Comparison of ENCODE assay signal across 2 cellular contexts in the genomic region with DNA sequence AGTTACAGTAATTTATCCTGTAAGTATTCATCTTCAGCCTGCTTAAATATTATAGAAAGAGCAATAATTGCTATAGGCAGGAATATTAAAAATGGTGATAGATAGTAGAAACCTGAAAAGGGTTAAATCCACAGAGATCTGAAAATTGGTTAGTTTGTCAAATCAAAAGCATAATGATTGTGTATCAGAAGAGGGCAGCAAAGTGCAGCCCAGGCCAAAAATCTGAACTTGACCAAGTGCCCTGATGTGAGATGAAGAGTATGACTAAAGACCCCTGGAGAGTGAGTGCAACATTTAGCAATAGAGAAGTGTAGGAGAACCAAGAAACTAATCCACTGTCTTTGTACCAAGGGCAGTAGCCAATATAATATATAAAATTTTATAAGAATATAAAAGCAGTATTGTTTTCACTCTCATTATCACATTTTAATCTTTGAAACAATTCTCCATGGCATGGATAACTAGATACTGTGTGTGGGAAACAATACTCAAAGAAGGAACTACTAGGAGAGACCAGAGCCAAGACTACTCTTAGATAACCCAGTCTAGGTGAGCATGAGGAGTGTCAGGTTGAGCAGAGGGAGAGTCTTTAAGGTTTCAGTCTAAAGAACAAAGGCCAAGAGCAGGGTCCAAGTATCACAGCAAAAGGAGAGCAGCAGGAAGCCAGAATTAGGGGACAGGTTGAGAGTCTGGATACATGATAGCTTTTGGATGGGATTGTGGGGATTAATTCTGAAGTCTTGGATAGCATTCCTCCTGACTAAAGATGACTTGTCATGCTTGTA.
TF ChIP-seq lines count a peak whose summit lies in the region.

No MANE protein-coding gene starts in this region.

TF ChIP-seq in GM23338, 12 proteins besides CTCF, POLR2A, EP300 and RAD21 (continued from another document):
- TF ChIP-seq NANOG (IDR thresholded peaks at IDR 0.05; ENCODE audit: borderline replicate concordance) (no peak), ZNF114 (CRISPR knock-in tag; IDR thresholded peaks at IDR 0.05) (no peak)

TF ChIP-seq in WTC11, 78 proteins besides CTCF, POLR2A, EP300 and RAD21 (continued from another document):
- no peak for TF ChIP-seq ATF6 (CRISPR knock-in tag; IDR thresholded peaks at IDR 0.05)
